In the genomic region with DNA sequence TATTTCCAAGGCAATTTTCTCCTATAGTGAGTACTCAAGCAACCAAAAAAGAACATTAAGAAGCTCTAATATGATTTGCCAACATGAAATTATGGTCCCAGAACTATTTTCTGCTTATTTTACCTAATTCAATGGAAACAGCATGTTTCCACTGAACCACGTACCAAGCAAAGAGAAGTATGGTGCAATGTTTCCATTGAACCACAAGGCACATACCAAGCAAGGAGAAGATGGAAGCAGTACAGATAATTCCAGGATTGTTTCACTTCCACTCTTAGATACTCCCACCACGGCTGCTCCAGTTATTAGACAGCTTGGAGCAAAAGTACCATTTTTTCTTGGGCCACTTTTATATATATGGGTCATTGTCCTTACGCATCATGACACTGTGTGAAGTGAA, we compare ENCODE assay signal across 1 cellular context.
TF ChIP-seq lines count a peak whose summit lies in the region.

No MANE protein-coding gene starts in this region.

TF ChIP-seq in H1, 55 proteins besides CTCF, POLR2A, EP300 and RAD21 (continued from another document):
- TF ChIP-seq TAF1 (IDR thresholded peaks at IDR 0.05; ENCODE audit: low read depth, low read length) (no peak), TCF12 (IDR thresholded peaks at IDR 0.05; ENCODE audit: low read depth, low read length) (no peak), KDM4A (IDR thresholded peaks at IDR 0.05; ENCODE audit: low read depth, low read length, severe bottlenecking) (no peak), GABPA (IDR thresholded peaks at IDR 0.05; ENCODE audit: borderline replicate concordance, insufficient read depth, low read length) (no peak), BCL11A (IDR thresholded peaks at IDR 0.05; ENCODE audit: low read depth in 2 of 2, low read length in 2 of 2) (no peak)
